In genomic region chr7:23093546-23093945, GRCh38 we compare ENCODE assay signal across 21 cellular contexts. TPM values are rescaled to one million over a fixed set of nuclear protein-coding genes. Genes with fewer than 3 reads are reported as not detected.
DNase-seq lines count a peak whose midpoint lies in the region; ATAC-seq and TF ChIP-seq lines count a peak whose summit lies in the region.
"Had no signal": no experiment of that assay in that cellular context is flagged by ENCODE, and none has a peak within 500 bp of the region (broad histone marks: within the 10 kb centered on the region; RNA-seq: fewer than 3 reads in every experiment).

No MANE protein-coding gene starts in this region.

- no peaks in the 10 kb centered on the region for H3K27me3 Mint-ChIP-seq in MCF 10A (ENCODE audit: insufficient read depth, unreplicated experiment)
- H3K27me3 Mint-ChIP-seq: activated naive CD8-positive, alpha-beta T cell treated with anti-CD3 and anti-CD28 coated beads for 36 hours had no signal

- no peaks in the 10 kb centered on the region for H3K4me1 Mint-ChIP-seq in MCF 10A (ENCODE audit: insufficient read depth, unreplicated experiment)
- H3K4me1 Mint-ChIP-seq: activated naive CD8-positive, alpha-beta T cell treated with anti-CD3 and anti-CD28 coated beads for 36 hours; stimulated activated effector memory CD8-positive, alpha-beta T cell treated with anti-CD3 and anti-CD28 coated beads, Interleukin-12 subunit alpha, Interleukin-12 subunit beta, amount 100 ng/mL, for 72 hours had no signal

- CTCF ChIA-PET in MCF 10A (lab: Yijun Ruan, JAX) = no interaction called here

- H3K27me3 ChIP-seq in breast epithelium (no peaks in the 10 kb centered on the region), skeletal muscle satellite cell (ENCODE audit: control insufficient read depth, insufficient read depth, low read length) (no peaks in the 10 kb centered on the region)
- H3K27me3 ChIP-seq: BLaER1 treated with 17β-estradiol and CSF1 and Interleukin-3, amounts not matched to agents 10 nM and 100 nM; suprapubic skin; uterus had no signal

- H3K4me2 ChIP-seq in skeletal muscle satellite cell (ENCODE audit: low read length) = peak overlapping the region; percentile 68
- H3K4me2 ChIP-seq: BLaER1 treated with 17β-estradiol and CSF1 and Interleukin-3, amounts not matched to agents 10 nM and 100 nM had no signal

- H3K36me3 Mint-ChIP-seq in MCF 10A (ENCODE audit: insufficient read depth, unreplicated experiment) = no peaks in the 10 kb centered on the region
- H3K36me3 Mint-ChIP-seq: stimulated activated effector memory CD8-positive, alpha-beta T cell treated with anti-CD3 and anti-CD28 coated beads, Interleukin-12 subunit alpha, Interleukin-12 subunit beta, amount 100 ng/mL, for 72 hours had no signal

- intact Hi-C loops in MCF 10A (cut with micrococcal nuclease) = no loop called here
- intact Hi-C loops in breast epithelium (cut with DNase I; ENCODE audit: low total_unique reads) = no loop called here

- no peak overlapping the region for H3K27ac ChIP-seq in breast epithelium
- H3K27ac ChIP-seq: 22Rv1; BLaER1 treated with 17β-estradiol and CSF1 and Interleukin-3, amounts not matched to agents 10 nM and 100 nM; suprapubic skin; uterus had no signal

- BruUV-seq in MCF 10A (replicated peaks; lab: Mats Ljungman, UMichigan) = no TSS peak

- H3K9me3 ChIP-seq in breast epithelium (no peaks in the 10 kb centered on the region), skeletal muscle satellite cell (replicated peaks; ENCODE audit: low read length) (no peaks in the 10 kb centered on the region)
- H3K9me3 ChIP-seq: suprapubic skin, uterus had no signal

- H3K27ac Mint-ChIP-seq in MCF 10A (ENCODE audit: low read depth, unreplicated experiment) = no peak overlapping the region
- H3K27ac Mint-ChIP-seq: activated naive CD8-positive, alpha-beta T cell treated with anti-CD3 and anti-CD28 coated beads for 36 hours; natural killer cell treated with Interleukin-12 subunit alpha and Interleukin-12 subunit beta and Interleukin-15 and Interleukin-18, amount 100 ng/mL, for 72 hours; stimulated activated effector memory CD8-positive, alpha-beta T cell treated with anti-CD3 and anti-CD28 coated beads, Interleukin-12 subunit alpha, Interleukin-12 subunit beta, amount 100 ng/mL, for 72 hours had no signal

- no peak for TF ChIP-seq POLR2A in breast epithelium (IDR thresholded peaks at IDR 0.05)

- H3K9ac ChIP-seq in skeletal muscle satellite cell (ENCODE audit: low read depth, low read length) = peak overlapping the region; percentile 68
- H3K9ac ChIP-seq: BLaER1 treated with 17β-estradiol and CSF1 and Interleukin-3, amounts not matched to agents 10 nM and 100 nM had no signal

- ATAC-seq in GM19023 (IDR thresholded peaks at IDR 0.05; ENCODE audit: unreplicated experiment) = no peak
- ATAC-seq: left cardiac atrium; natural killer cell treated with Interleukin-12 subunit alpha and Interleukin-12 subunit beta and Interleukin-15 and Interleukin-18, amount 100 ng/mL, for 72 hours; sciatic nerve; stimulated activated effector memory CD8-positive, alpha-beta T cell treated with anti-CD3 and anti-CD28 coated beads, Interleukin-12 subunit alpha, Interleukin-12 subunit beta, amount 100 ng/mL, for 72 hours had no signal

- TF ChIP-seq CTCF in MCF 10A (IDR thresholded peaks at IDR 0.05; ENCODE audit: unreplicated experiment) = no peak
- TF ChIP-seq CTCF in breast epithelium (IDR thresholded peaks at IDR 0.05) = no peak
- no peak for TF ChIP-seq CTCF in epithelial cell of esophagus (IDR thresholded peaks at IDR 0.05; ENCODE audit: insufficient read depth, low read depth, low read length, missing control alignments)

- H3K36me3 ChIP-seq in breast epithelium = no peaks in the 10 kb centered on the region
- no peaks in the 10 kb centered on the region for H3K36me3 ChIP-seq in skeletal muscle satellite cell (ENCODE audit: insufficient read depth, low read length)
- H3K36me3 ChIP-seq: suprapubic skin, uterus had no signal

- no peak overlapping the region for H3K4me3 Mint-ChIP-seq in MCF 10A (ENCODE audit: unreplicated experiment)
- H3K4me3 Mint-ChIP-seq: activated naive CD8-positive, alpha-beta T cell treated with anti-CD3 and anti-CD28 coated beads for 36 hours; natural killer cell treated with Interleukin-12 subunit alpha and Interleukin-12 subunit beta and Interleukin-15 and Interleukin-18, amount 100 ng/mL, for 72 hours; stimulated activated effector memory CD8-positive, alpha-beta T cell treated with anti-CD3 and anti-CD28 coated beads, Interleukin-12 subunit alpha, Interleukin-12 subunit beta, amount 100 ng/mL, for 72 hours had no signal

- POLR2A ChIA-PET in MCF 10A (lab: Yijun Ruan, JAX) = no interaction called here

- H3K4me1 ChIP-seq in breast epithelium = no peaks in the 10 kb centered on the region
- H3K4me1 ChIP-seq in skeletal muscle satellite cell (ENCODE audit: control insufficient read depth, insufficient read depth, low read length) = peaks cover 22% of the 10 kb centered on the region
- H3K4me1 ChIP-seq: BLaER1 treated with 17β-estradiol and CSF1 and Interleukin-3, amounts not matched to agents 10 nM and 100 nM; suprapubic skin; uterus had no signal

- H3K4me3 ChIP-seq in breast epithelium (no peak overlapping the region), epithelial cell of esophagus (ENCODE audit: low read length) (no peak overlapping the region), skeletal muscle satellite cell (ENCODE audit: low read length) (peak overlapping the region; percentile 40)
- H3K4me3 ChIP-seq: BLaER1 treated with 17β-estradiol and CSF1 and Interleukin-3, amounts not matched to agents 10 nM and 100 nM; suprapubic skin; uterus had no signal

- DNase-seq in MCF 10A (ENCODE audit: unreplicated experiment) = peak; percentile 21
- DNase-seq in breast epithelium (ENCODE audit: low spot score in 2 of 2) = no peak
- peak; percentile 61 for DNase-seq in RKO (ENCODE audit: low spot score)
- DNase-seq in epithelial cell of esophagus (ENCODE audit: low read depth) = peak; percentile 74
- no peak for DNase-seq in stimulated activated CD4-positive, alpha-beta T cell treated with anti-CD3 and anti-CD28 coated beads, Interleukin-4, amount 100 ng/mL, for 4 hours
- DNase-seq in NOMO-1 (lab: John Stamatoyannopoulos, UW; ENCODE audit: unreplicated experiment in 2 of 2) = no peak
- DNase-seq: activated CD4-positive, alpha-beta T cell treated with anti-CD3 and anti-CD28 coated beads for 48 hours; activated naive CD8-positive, alpha-beta T cell treated with anti-CD3 and anti-CD28 coated beads for 36 hours; left cardiac atrium; NCI-H146; NCI-H2171 treated with DMSO at 0.1 percent for 48 hours; T-helper 1 cell; uterus had no signal

- H3K9me3 Mint-ChIP-seq in MCF 10A (ENCODE audit: unreplicated experiment) = no peaks in the 10 kb centered on the region
- H3K9me3 Mint-ChIP-seq: activated naive CD8-positive, alpha-beta T cell treated with anti-CD3 and anti-CD28 coated beads for 36 hours; natural killer cell treated with Interleukin-12 subunit alpha and Interleukin-12 subunit beta and Interleukin-15 and Interleukin-18, amount 100 ng/mL, for 72 hours had no signal

RNA-seq across cellular contexts. Expression of gene KLHL7, which starts 12.0 kb away (rescaled TPM):
- 17.9 and 19.1 TPM in 2 replicates for total RNA-seq in MCF 10A (2022)
- total RNA-seq in breast epithelium = 10 to 100 TPM; 28.5 to 39.2 (median 29.0) TPM
- total RNA-seq in skeletal muscle satellite cell (2012; rRNA removed) = 24.1 and 28.4 TPM in 2 replicates

Comparison
In these comparisons a context has a peak if more than half of its experiments do, and no peak if none do; other contexts are left out.
1. DNase-seq: peak in MCF 10A (single experiment), RKO (single experiment) and epithelial cell of esophagus (single experiment); none in breast epithelium (0 of 2), stimulated activated CD4-positive, alpha-beta T cell treated with anti-CD3 and anti-CD28 coated beads, Interleukin-4, amount 100 ng/mL, for 4 hours (0 of 2) and NOMO-1 (0 of 2).